Comparison of ENCODE assay signal across 26 cellular contexts in the genomic region with DNA sequence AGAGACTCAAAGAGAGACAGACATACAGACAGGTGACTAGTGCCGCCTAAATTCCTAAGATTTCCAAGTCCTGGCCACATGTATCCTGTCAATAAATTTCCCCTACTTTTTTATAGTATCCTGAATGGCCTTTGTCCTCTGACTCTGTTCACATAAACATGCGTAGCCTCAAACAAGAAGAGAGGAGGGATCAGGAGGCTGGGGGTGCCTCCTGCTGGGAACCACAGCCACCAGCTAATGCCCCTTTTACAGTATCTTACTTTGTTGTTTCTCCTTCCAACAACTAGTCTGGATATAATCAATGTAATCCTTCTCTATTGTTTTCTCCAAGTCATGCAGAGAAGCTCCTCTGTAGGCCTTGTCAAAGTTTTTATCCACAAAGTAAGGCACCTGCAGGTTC. TPM values are rescaled to one million over a fixed set of nuclear protein-coding genes. Genes with fewer than 3 reads are reported as not detected.
A peak's percentile ranks its signal among the peaks of the same experiment; 100 is the strongest.
DNase-seq lines count a peak whose midpoint lies in the region; ATAC-seq, FAIRE-seq and TF ChIP-seq lines count a peak whose summit lies in the region.
"Had no signal": no experiment of that assay in that cellular context is flagged by ENCODE, and none has a peak within 500 bp of the region (broad histone marks: within the 10 kb centered on the region; RNA-seq: fewer than 3 reads in every experiment).

No MANE protein-coding gene starts in this region.

- H3K36me3 ChIP-seq in colonic mucosa = no peaks in the 10 kb centered on the region
- peaks cover 2 to 3% of the 10 kb centered on the region in 2 experiments; a peak in 3 of 5 replicates for H3K36me3 ChIP-seq in HepG2 (replicated peaks in 1 of 2; ENCODE audit: control insufficient read depth in 1 of 2, insufficient read depth in 2 of 2, low read length in 2 of 2)

- H3K27ac ChIP-seq in colonic mucosa (peak overlapping the region; percentile 58), HepG2 (ENCODE audit: extremely low read length, insufficient read depth, low read length) (no peak overlapping the region)

- no TSS peak for BruUV-seq in HepG2 (replicated peaks; lab: Mats Ljungman, UMichigan)

- DNase-seq in Right ventricle myocardium superior (no peak), left cardiac atrium (no peak), colonic mucosa (peak; percentile 31), HepG2 (ENCODE audit: low spot score) (no peak), osteocyte (ENCODE audit: extremely low spot score, unreplicated experiment) (no peak), head of caudate nucleus (no peak), chondrocyte (ENCODE audit: low spot score) (no peak), DMS79 (lab: John Stamatoyannopoulos, UW) (no peak)
- DNase-seq: activated CD4-positive, CD25-positive, alpha-beta regulatory T cell treated with anti-CD3 and anti-CD28 coated beads, Interleukin-2, amount 50 U/mL, for 72 hours; activated CD8-positive, alpha-beta memory T cell treated with anti-CD3 and anti-CD28 coated beads, Interleukin-2, amount 10 ng/mL, durations not matched to agents 7 days and 5 days; amniotic stem cell; central memory CD4-positive, alpha-beta T cell; DMS153; effector memory CD4-positive, alpha-beta T cell; HCEC 1CT; natural killer cell; NCI-H187; NCI-H226; stimulated activated CD4-positive, alpha-beta T cell treated with anti-CD3 and anti-CD28 coated beads, Interleukin-4, amount 100 ng/mL, for 1 hour had no signal

- H3K4me2 ChIP-seq in HepG2 (ENCODE audit: low read depth, low read length) = no peak overlapping the region

- H3K27me3 Mint-ChIP-seq in osteocyte (ENCODE audit: unreplicated experiment) (no peaks in the 10 kb centered on the region), chondrocyte (ENCODE audit: low read depth) (no peaks in the 10 kb centered on the region)
- H3K27me3 Mint-ChIP-seq: activated CD8-positive, alpha-beta memory T cell treated with anti-CD3 and anti-CD28 coated beads, Interleukin-2, amount 10 ng/mL, durations not matched to agents 7 days and 5 days had no signal

- H3K4me3 Mint-ChIP-seq in osteocyte (ENCODE audit: unreplicated experiment) = no peak overlapping the region
- H3K4me3 Mint-ChIP-seq in chondrocyte (ENCODE audit: unreplicated experiment) = no peak overlapping the region
- H3K4me3 Mint-ChIP-seq: activated CD8-positive, alpha-beta memory T cell treated with anti-CD3 and anti-CD28 coated beads, Interleukin-2, amount 10 ng/mL, durations not matched to agents 7 days and 5 days; natural killer cell; T-helper 2 cell treated with Interferon-gamma antibody and Interleukin-4, amounts not matched to agents 5 μg/mL and 100 μg/mL, for 36 hours had no signal

- peak; percentile 13 for ATAC-seq in Right ventricle myocardium superior (ENCODE audit: poor library complexity)
- no peak for ATAC-seq in left cardiac atrium
- no peak for ATAC-seq in HepG2
- ATAC-seq: activated CD8-positive, alpha-beta memory T cell treated with anti-CD3 and anti-CD28 coated beads, Interleukin-2, amount 10 ng/mL, durations not matched to agents 7 days and 5 days; natural killer cell had no signal

- peaks cover 12% of the 10 kb centered on the region for H3K4me1 ChIP-seq in colonic mucosa
- peaks cover 39% of the 10 kb centered on the region for H3K4me1 ChIP-seq in HepG2 (ENCODE audit: insufficient read depth, low read length)

- peak overlapping the region in 1 of 2 donors; percentile 65 for H3K9ac ChIP-seq in colonic mucosa (ENCODE audit: low read depth in 2 of 2, low read length in 2 of 2)
- no peak overlapping the region for H3K9ac ChIP-seq in HepG2 (ENCODE audit: insufficient read depth, low read depth, low read length)

- TF ChIP-seq CTCF in colonic mucosa (IDR thresholded peaks at IDR 0.05) (no peak), HepG2 (CRISPR knock-in tag; IDR thresholded peaks at IDR 0.05) (peak; percentile 47), osteocyte (IDR thresholded peaks at IDR 0.05) (no peak), chondrocyte (IDR thresholded peaks at IDR 0.05) (no peak)

- H3K4me3 ChIP-seq in colonic mucosa (no peak overlapping the region), HepG2 (replicated peaks in 1 of 3; ENCODE audit: insufficient read depth in 1 of 3, low read depth in 2 of 3, low read length in 3 of 3) (no peak overlapping the region)
- H3K4me3 ChIP-seq: lung, skin epidermis had no signal

- H3K9me3 ChIP-seq in colonic mucosa = no peaks in the 10 kb centered on the region
- no peaks in the 10 kb centered on the region for H3K9me3 ChIP-seq in HepG2 (ENCODE audit: low read length)

- H3K27me3 ChIP-seq in colonic mucosa (no peaks in the 10 kb centered on the region), HepG2 (ENCODE audit: control insufficient read depth in 1 of 2, insufficient read depth in 2 of 2, low read length in 2 of 2) (no peaks in the 10 kb centered on the region)

- intact Hi-C loops in Right ventricle myocardium superior (cut with DNase I) = loop anchor here (10.0 kb wide), 2 partner anchors 125 to 205 kb away; partner anchors contain the start of gene MATR3
- intact Hi-C loops in left cardiac atrium (cut with DNase I) = loop anchor here (2.0 to 10.0 kb wide), 4 partner anchors 63 to 355 kb away; partner anchors contain the start of gene STING1 (in 1 of the 2)
- intact Hi-C loops in colonic mucosa (cut with DNase I) = no loop called here
- intact Hi-C loops in HepG2 (cut with micrococcal nuclease; ENCODE audit: unreplicated experiment) = loop anchor here (5.0 kb wide), 1 partner anchor 143 kb away; the partner anchor contains the start of gene UBE2D2
- intact Hi-C loops in head of caudate nucleus (cut with DNase I) = loop anchor here (5.0 to 10.0 kb wide), 3 partner anchors 98 to 345 kb away; partner anchors contain the start of gene UBE2D2

- H2AFZ ChIP-seq in HepG2 (ENCODE audit: low read length) = no peak overlapping the region

- in situ Hi-C loops in HepG2 (cut with HindIII; ENCODE audit: extremely low pct_ligation_motif_present, low pct_unique_long_range_greater_than_20kb) = loop anchor here (5.0 kb wide), 1 partner anchor 98 kb away; no protein-coding TSS in a partner anchor

- WGBS in HepG2 (ENCODE audit: low lambda C conversion rate) = 91% methylated on average over 2 of the region's 2 CpGs

- no peaks in the 10 kb centered on the region for H3K9me3 Mint-ChIP-seq in osteocyte (ENCODE audit: unreplicated experiment)
- H3K9me3 Mint-ChIP-seq in chondrocyte (ENCODE audit: low read depth) = no peaks in the 10 kb centered on the region
- H3K9me3 Mint-ChIP-seq: natural killer cell; T-helper 2 cell treated with Interferon-gamma antibody and Interleukin-4, amounts not matched to agents 5 μg/mL and 100 μg/mL, for 36 hours had no signal

- no peaks in the 10 kb centered on the region for H4K20me1 ChIP-seq in HepG2 (ENCODE audit: insufficient read depth, low read length)

- H3K27ac Mint-ChIP-seq in osteocyte (ENCODE audit: unreplicated experiment) (no peak overlapping the region), chondrocyte (ENCODE audit: unreplicated experiment) (no peak overlapping the region)
- H3K27ac Mint-ChIP-seq: natural killer cell; T-helper 2 cell treated with Interferon-gamma antibody and Interleukin-4, amounts not matched to agents 5 μg/mL and 100 μg/mL, for 36 hours had no signal

- FAIRE-seq in HepG2 (lab: Jason Lieb, UNC) = no peak

- peaks cover 8% of the 10 kb centered on the region for H3K4me1 Mint-ChIP-seq in osteocyte (ENCODE audit: unreplicated experiment)
- H3K4me1 Mint-ChIP-seq in chondrocyte (ENCODE audit: low read depth) = peaks cover 12% of the 10 kb centered on the region

- TF ChIP-seq EP300 in HepG2 (IDR thresholded peaks at IDR 0.05; ENCODE audit: low read depth in 2 of 2, low read length in 2 of 2) (no peak), HepG2 (CRISPR knock-in tag; IDR thresholded peaks at IDR 0.05; ENCODE audit: borderline replicate concordance) (no peak)

- H3K36me3 Mint-ChIP-seq in osteocyte (ENCODE audit: unreplicated experiment) = peaks cover 34% of the 10 kb centered on the region
- peaks cover 16% of the 10 kb centered on the region for H3K36me3 Mint-ChIP-seq in chondrocyte (ENCODE audit: low read depth)

- no peak for TF ChIP-seq POLR2A in HepG2 (IDR thresholded peaks at IDR 0.05; ENCODE audit: insufficient read depth in 1 of 2, low read depth in 2 of 2, low read length in 2 of 2)

- POLR2A ChIA-PET in HepG2 (lab: Yijun Ruan, JAX) = interaction anchor here (1.3 to 1.7 kb wide), 2 partner anchors 19 to 83 kb away, joined by 3 to 4 read pairs; partner anchors contain the start of gene DNAJC18

- no peak for TF ChIP-seq RAD21 in HepG2 (CRISPR knock-in tag; IDR thresholded peaks at IDR 0.05)

- H3K79me2 ChIP-seq in HepG2 (ENCODE audit: insufficient read depth, low read length) = no peaks in the 10 kb centered on the region

- CTCF ChIA-PET in HepG2 (lab: Yijun Ruan, JAX; ENCODE audit: low intra/inter-chr PET ratio, low total read pairs) = no interaction called here

RNA-seq across cellular contexts. Expression of gene SPATA24, which starts 15.9 kb away (rescaled TPM):
- 17.1 TPM for total RNA-seq in Right ventricle myocardium superior
- total RNA-seq in left cardiac atrium = 1 to 10 TPM; 8.8 to 9.0 TPM
- total RNA-seq in colonic mucosa = 1 to 10 TPM; 2.9 to 3.9 TPM
- total RNA-seq in HepG2 (2016; rRNA removed; fragmentation: Illumina TruSeq; extraction: Trizol) = 11.1 and 13.0 TPM in 2 replicates
- 6.2 and 6.8 TPM in 2 replicates for total RNA-seq in HepG2 (2016; cell fraction: cytosol; rRNA removed; fragmentation: Illumina TruSeq; extraction: Trizol; ENCODE audit: low read depth)
- 10.6 and 12.4 TPM in 2 replicates for total RNA-seq in HepG2 (2016; cell fraction: insoluble cytoplasmic fraction; rRNA removed; fragmentation: Illumina TruSeq; extraction: Trizol)
- total RNA-seq in HepG2 (2016; cell fraction: membrane; rRNA removed; fragmentation: Illumina TruSeq; extraction: Trizol) = 7.9 and 8.2 TPM in 2 replicates
- total RNA-seq in HepG2 (2016; cell fraction: nucleus; rRNA removed; fragmentation: Illumina TruSeq; extraction: Trizol) = 8.6 and 10.2 TPM in 2 replicates
- polyA plus RNA-seq in HepG2 (2011; rRNA removed) = 6.0 and 8.5 TPM in 2 replicates
- polyA plus RNA-seq in HepG2 (2011; cell fraction: cytosol; rRNA removed) = 5.7 and 6.1 TPM in 2 replicates
- polyA plus RNA-seq in HepG2 (2011; cell fraction: nucleus; rRNA removed) = 12.2 and 14.9 TPM in 2 replicates
- polyA plus RNA-seq in HepG2 (2012) = 14.6 and 18.0 TPM in 2 replicates
- 6.8 and 7.1 TPM in 2 replicates for polyA plus RNA-seq in HepG2 (2016; cell fraction: cytosol; fragmentation: Illumina TruSeq; extraction: Trizol; ENCODE audit: low read depth)
- polyA plus RNA-seq in HepG2 (2016; cell fraction: insoluble cytoplasmic fraction; fragmentation: Illumina TruSeq; extraction: Trizol; ENCODE audit: low read depth) = 12.2 and 14.9 TPM in 2 replicates
- polyA plus RNA-seq in HepG2 (2016; cell fraction: membrane; fragmentation: Illumina TruSeq; extraction: Trizol; ENCODE audit: low read depth) = 5.6 and 5.7 TPM in 2 replicates
- polyA plus RNA-seq in HepG2 (2016; cell fraction: nucleus; fragmentation: Illumina TruSeq; extraction: Trizol; ENCODE audit: insufficient read depth, low read depth) = 7.6 and 11.7 TPM in 2 replicates
- polyA minus RNA-seq in HepG2 (2011; rRNA and poly(A)+ RNA removed; ENCODE audit: low replicate concordance) = 3.8 and 5.0 TPM in 2 replicates
- 3.3 and 4.6 TPM in 2 replicates for polyA minus RNA-seq in HepG2 (2011; cell fraction: cytosol; rRNA and poly(A)+ RNA removed)
- polyA minus RNA-seq in HepG2 (2011; cell fraction: nucleus; rRNA and poly(A)+ RNA removed) = 10.6 and 14.0 TPM in 2 replicates
- 4.6 TPM in 2 replicates for total RNA-seq in osteocyte
- 2.7 to 3.7 TPM (median 3.7 TPM) in 3 replicates for total RNA-seq in chondrocyte

RNA-seq across cellular contexts. Expression of gene DNAJC18, which starts 19.5 kb away (rescaled TPM):
- total RNA-seq in Right ventricle myocardium superior (11.5 TPM), left cardiac atrium (10 to 100 TPM; 14.8 to 15.2 TPM), colonic mucosa (1 to 10 TPM; 3.6 to 5.7 TPM), HepG2 (2016; rRNA removed; fragmentation: Illumina TruSeq; extraction: Trizol) (6.5 and 9.6 TPM in 2 replicates), osteocyte (26.2 and 32.7 TPM in 2 replicates), chondrocyte (17.4 to 27.0 TPM (median 25.6 TPM) in 3 replicates)
- total RNA-seq in HepG2 (2016; cell fraction: cytosol; rRNA removed; fragmentation: Illumina TruSeq; extraction: Trizol; ENCODE audit: low read depth) = 2.3 and 2.5 TPM in 2 replicates
- 5.6 and 9.2 TPM in 2 replicates for total RNA-seq in HepG2 (2016; cell fraction: insoluble cytoplasmic fraction; rRNA removed; fragmentation: Illumina TruSeq; extraction: Trizol)
- 4.6 and 5.4 TPM in 2 replicates for total RNA-seq in HepG2 (2016; cell fraction: membrane; rRNA removed; fragmentation: Illumina TruSeq; extraction: Trizol)
- total RNA-seq in HepG2 (2016; cell fraction: nucleus; rRNA removed; fragmentation: Illumina TruSeq; extraction: Trizol) = 6.0 and 8.1 TPM in 2 replicates
- 5.7 and 6.6 TPM in 2 replicates for polyA plus RNA-seq in HepG2 (2011; rRNA removed)
- polyA plus RNA-seq in HepG2 (2011; cell fraction: cytosol; rRNA removed) = 2.3 and 3.6 TPM in 2 replicates
- polyA plus RNA-seq in HepG2 (2011; cell fraction: nucleus; rRNA removed) = 1.3 and 1.6 TPM in 2 replicates
- 9.7 and 12.5 TPM in 2 replicates for polyA plus RNA-seq in HepG2 (2012)
- 1.6 and 4.1 TPM in 2 replicates for polyA plus RNA-seq in HepG2 (2016; cell fraction: cytosol; fragmentation: Illumina TruSeq; extraction: Trizol; ENCODE audit: low read depth)
- polyA plus RNA-seq in HepG2 (2016; cell fraction: insoluble cytoplasmic fraction; fragmentation: Illumina TruSeq; extraction: Trizol; ENCODE audit: low read depth) = 9.3 and 9.5 TPM in 2 replicates
- polyA plus RNA-seq in HepG2 (2016; cell fraction: membrane; fragmentation: Illumina TruSeq; extraction: Trizol; ENCODE audit: low read depth) = 4.1 and 4.4 TPM in 2 replicates
- 7.1 and 8.5 TPM in 2 replicates for polyA plus RNA-seq in HepG2 (2016; cell fraction: nucleus; fragmentation: Illumina TruSeq; extraction: Trizol; ENCODE audit: insufficient read depth, low read depth)
- polyA minus RNA-seq in HepG2 (2011; rRNA and poly(A)+ RNA removed; ENCODE audit: low replicate concordance) = 3.3 and 4.3 TPM in 2 replicates
- 4.4 and 5.2 TPM in 2 replicates for polyA minus RNA-seq in HepG2 (2011; cell fraction: cytosol; rRNA and poly(A)+ RNA removed)
- 3.1 and 3.6 TPM in 2 replicates for polyA minus RNA-seq in HepG2 (2011; cell fraction: nucleus; rRNA and poly(A)+ RNA removed)

RNA-seq across cellular contexts. Expression of gene PROB1, which starts 24.9 kb away (rescaled TPM):
- total RNA-seq in Right ventricle myocardium superior (50.3 TPM), left cardiac atrium (10 to 100 TPM; 21.7 to 27.9 TPM), colonic mucosa (under 1 TPM; 0.48 to 0.96 TPM), HepG2 (2016; rRNA removed; fragmentation: Illumina TruSeq; extraction: Trizol) (0.28 and 0.69 TPM in 2 replicates), osteocyte (1.5 and 1.6 TPM in 2 replicates), chondrocyte (0.97 to 2.4 TPM (median 2.3 TPM) in 3 replicates)
- total RNA-seq in HepG2 (2016; cell fraction: cytosol; rRNA removed; fragmentation: Illumina TruSeq; extraction: Trizol; ENCODE audit: low read depth) = not detected in 2 replicates
- total RNA-seq in HepG2 (2016; cell fraction: insoluble cytoplasmic fraction; rRNA removed; fragmentation: Illumina TruSeq; extraction: Trizol) = 0.18 and 0.63 TPM in 2 replicates
- total RNA-seq in HepG2 (2016; cell fraction: membrane; rRNA removed; fragmentation: Illumina TruSeq; extraction: Trizol) = 0.09 and 0.10 TPM in 2 replicates
- total RNA-seq in HepG2 (2016; cell fraction: nucleus; rRNA removed; fragmentation: Illumina TruSeq; extraction: Trizol) = 0.72 and 0.96 TPM in 2 replicates
- 1.1 and 1.9 TPM in 2 replicates for polyA plus RNA-seq in HepG2 (2011; rRNA removed)
- polyA plus RNA-seq in HepG2 (2011; cell fraction: cytosol; rRNA removed) = 0.81 and 0.99 TPM in 2 replicates
- 10.6 and 11.1 TPM in 2 replicates for polyA plus RNA-seq in HepG2 (2011; cell fraction: nucleus; rRNA removed)
- polyA plus RNA-seq in HepG2 (2012) = 1.7 and 2.2 TPM in 2 replicates
- polyA plus RNA-seq in HepG2 (2016; cell fraction: cytosol; fragmentation: Illumina TruSeq; extraction: Trizol; ENCODE audit: low read depth) = 0.06 and 0.07 TPM in 2 replicates
- 0.14 and 0.29 TPM in 2 replicates for polyA plus RNA-seq in HepG2 (2016; cell fraction: insoluble cytoplasmic fraction; fragmentation: Illumina TruSeq; extraction: Trizol; ENCODE audit: low read depth)
- polyA plus RNA-seq in HepG2 (2016; cell fraction: membrane; fragmentation: Illumina TruSeq; extraction: Trizol; ENCODE audit: low read depth) = 0.06 and 0.14 TPM in 2 replicates
- 2.1 and 3.0 TPM in 2 replicates for polyA plus RNA-seq in HepG2 (2016; cell fraction: nucleus; fragmentation: Illumina TruSeq; extraction: Trizol; ENCODE audit: insufficient read depth, low read depth)
- 1.1 and 1.6 TPM in 2 replicates for polyA minus RNA-seq in HepG2 (2011; rRNA and poly(A)+ RNA removed; ENCODE audit: low replicate concordance)
- polyA minus RNA-seq in HepG2 (2011; cell fraction: cytosol; rRNA and poly(A)+ RNA removed) = 0.69 and 0.79 TPM in 2 replicates
- 2.4 and 2.6 TPM in 2 replicates for polyA minus RNA-seq in HepG2 (2011; cell fraction: nucleus; rRNA and poly(A)+ RNA removed)

RNA-seq across cellular contexts. Expression of gene MZB1, which starts 30.1 kb away (rescaled TPM):
- total RNA-seq in Right ventricle myocardium superior (0.70 TPM), left cardiac atrium (1 to 10 TPM in 1 of 2 donors, under 1 TPM in 1; 0.55 to 1.2 TPM), colonic mucosa (10 to 100 TPM; 10.6 to 13.2 TPM), HepG2 (2016; rRNA removed; fragmentation: Illumina TruSeq; extraction: Trizol) (0.27 and 0.31 TPM in 2 replicates), osteocyte (not detected in 2 replicates), chondrocyte (not detected in 3 replicates)
- 0.44 TPM in 1 of 2 replicates, not detected in the other for total RNA-seq in HepG2 (2016; cell fraction: cytosol; rRNA removed; fragmentation: Illumina TruSeq; extraction: Trizol; ENCODE audit: low read depth)
- total RNA-seq in HepG2 (2016; cell fraction: insoluble cytoplasmic fraction; rRNA removed; fragmentation: Illumina TruSeq; extraction: Trizol) = 0.22 TPM in 1 of 2 replicates, not detected in the other
- total RNA-seq in HepG2 (2016; cell fraction: membrane; rRNA removed; fragmentation: Illumina TruSeq; extraction: Trizol) = 0.34 TPM in 1 of 2 replicates, not detected in the other
- 0.47 TPM in 1 of 2 replicates, not detected in the other for total RNA-seq in HepG2 (2016; cell fraction: nucleus; rRNA removed; fragmentation: Illumina TruSeq; extraction: Trizol)
- polyA plus RNA-seq in HepG2 (2011; rRNA removed) = 0.35 and 0.40 TPM in 2 replicates
- 0.20 and 0.21 TPM in 2 replicates for polyA plus RNA-seq in HepG2 (2011; cell fraction: cytosol; rRNA removed)
- 1.2 and 1.6 TPM in 2 replicates for polyA plus RNA-seq in HepG2 (2011; cell fraction: nucleus; rRNA removed)
- 0.19 and 0.21 TPM in 2 replicates for polyA plus RNA-seq in HepG2 (2012)
- polyA plus RNA-seq in HepG2 (2016; cell fraction: cytosol; fragmentation: Illumina TruSeq; extraction: Trizol; ENCODE audit: low read depth) = not detected in 2 replicates
- not detected in 2 replicates for polyA plus RNA-seq in HepG2 (2016; cell fraction: insoluble cytoplasmic fraction; fragmentation: Illumina TruSeq; extraction: Trizol; ENCODE audit: low read depth)
- not detected in 2 replicates for polyA plus RNA-seq in HepG2 (2016; cell fraction: membrane; fragmentation: Illumina TruSeq; extraction: Trizol; ENCODE audit: low read depth)
- not detected in 2 replicates for polyA plus RNA-seq in HepG2 (2016; cell fraction: nucleus; fragmentation: Illumina TruSeq; extraction: Trizol; ENCODE audit: insufficient read depth, low read depth)
- 1.6 and 4.8 TPM in 2 replicates for polyA minus RNA-seq in HepG2 (2011; rRNA and poly(A)+ RNA removed; ENCODE audit: low replicate concordance)
- not detected in 2 replicates for polyA minus RNA-seq in HepG2 (2011; cell fraction: cytosol; rRNA and poly(A)+ RNA removed)
- 1.0 and 3.2 TPM in 2 replicates for polyA minus RNA-seq in HepG2 (2011; cell fraction: nucleus; rRNA and poly(A)+ RNA removed)
- total RNA-seq: MCF 10A, SK-MEL-5 had no signal
- polyA plus RNA-seq: fibroblast of lung had no signal

RNA-seq across cellular contexts. Expression of gene SLC23A1, which starts 36.7 kb away (rescaled TPM):
- total RNA-seq in Right ventricle myocardium superior (not detected), left cardiac atrium (not detected), colonic mucosa (1 to 10 TPM; 5.0 to 7.0 TPM), HepG2 (2016; rRNA removed; fragmentation: Illumina TruSeq; extraction: Trizol) (3.6 and 6.6 TPM in 2 replicates), osteocyte (not detected in 2 replicates), chondrocyte (not detected in 3 replicates)
- 7.0 and 8.2 TPM in 2 replicates for total RNA-seq in HepG2 (2016; cell fraction: cytosol; rRNA removed; fragmentation: Illumina TruSeq; extraction: Trizol; ENCODE audit: low read depth)
- total RNA-seq in HepG2 (2016; cell fraction: insoluble cytoplasmic fraction; rRNA removed; fragmentation: Illumina TruSeq; extraction: Trizol) = 3.7 and 9.0 TPM in 2 replicates
- 4.6 and 5.2 TPM in 2 replicates for total RNA-seq in HepG2 (2016; cell fraction: membrane; rRNA removed; fragmentation: Illumina TruSeq; extraction: Trizol)
- 5.5 and 7.9 TPM in 2 replicates for total RNA-seq in HepG2 (2016; cell fraction: nucleus; rRNA removed; fragmentation: Illumina TruSeq; extraction: Trizol)
- 6.0 and 7.0 TPM in 2 replicates for polyA plus RNA-seq in HepG2 (2011; rRNA removed)
- 5.9 and 7.1 TPM in 2 replicates for polyA plus RNA-seq in HepG2 (2011; cell fraction: cytosol; rRNA removed)
- polyA plus RNA-seq in HepG2 (2011; cell fraction: nucleus; rRNA removed) = 24.2 and 29.4 TPM in 2 replicates
- polyA plus RNA-seq in HepG2 (2012) = 6.4 and 9.0 TPM in 2 replicates
- 2.3 and 2.4 TPM in 2 replicates for polyA plus RNA-seq in HepG2 (2016; cell fraction: cytosol; fragmentation: Illumina TruSeq; extraction: Trizol; ENCODE audit: low read depth)
- polyA plus RNA-seq in HepG2 (2016; cell fraction: insoluble cytoplasmic fraction; fragmentation: Illumina TruSeq; extraction: Trizol; ENCODE audit: low read depth) = 4.0 and 4.3 TPM in 2 replicates
- 4.3 and 5.1 TPM in 2 replicates for polyA plus RNA-seq in HepG2 (2016; cell fraction: membrane; fragmentation: Illumina TruSeq; extraction: Trizol; ENCODE audit: low read depth)
- 13.5 and 13.8 TPM in 2 replicates for polyA plus RNA-seq in HepG2 (2016; cell fraction: nucleus; fragmentation: Illumina TruSeq; extraction: Trizol; ENCODE audit: insufficient read depth, low read depth)
- polyA minus RNA-seq in HepG2 (2011; rRNA and poly(A)+ RNA removed; ENCODE audit: low replicate concordance) = 30.0 and 58.9 TPM in 2 replicates
- polyA minus RNA-seq in HepG2 (2011; cell fraction: cytosol; rRNA and poly(A)+ RNA removed) = 3.8 and 7.7 TPM in 2 replicates
- 7.5 and 12.6 TPM in 2 replicates for polyA minus RNA-seq in HepG2 (2011; cell fraction: nucleus; rRNA and poly(A)+ RNA removed)
- total RNA-seq: fibroblast of lung, MCF 10A, natural killer cell, SK-MEL-5, urinary bladder had no signal
- polyA plus RNA-seq: fibroblast of lung, urinary bladder had no signal
